In the genomic region with DNA sequence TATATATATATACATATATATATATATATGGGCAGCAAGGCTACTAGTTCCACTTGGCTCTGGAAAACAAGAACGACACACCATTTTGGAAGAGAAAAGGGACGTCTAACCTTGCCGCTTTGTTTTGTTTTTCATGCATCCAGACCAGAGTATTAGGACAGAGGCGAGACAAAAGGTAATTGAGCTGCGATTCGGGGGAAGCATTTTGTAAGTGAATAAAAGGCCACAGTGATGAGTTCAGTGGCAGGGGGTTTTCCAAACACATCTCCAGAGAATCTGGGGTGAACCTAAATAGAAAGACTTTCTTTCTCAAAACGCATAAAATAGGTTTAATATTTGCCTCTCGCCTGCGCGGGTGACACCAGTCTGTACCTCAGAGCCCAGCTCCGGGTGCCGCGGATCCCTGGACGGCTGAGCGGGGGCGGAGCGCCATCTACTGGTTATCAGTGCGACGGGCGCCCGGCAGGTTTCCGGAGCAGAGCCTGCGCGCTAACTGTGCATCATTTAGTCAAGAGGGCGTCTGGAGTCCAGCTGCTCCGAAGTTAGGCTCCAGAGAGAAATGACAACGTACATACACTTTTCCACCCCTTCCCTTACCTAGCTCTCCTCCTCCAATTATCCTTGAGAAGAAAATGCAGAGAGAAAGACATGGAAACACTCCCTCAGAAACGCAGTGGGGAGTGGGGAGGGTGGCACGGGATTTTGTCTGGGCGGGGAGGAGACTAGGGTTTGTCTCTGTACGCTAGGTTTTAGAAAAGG, we compare ENCODE assay signal across 8 cellular contexts.
DNase-seq lines count a peak whose midpoint lies in the region; ATAC-seq, FAIRE-seq and TF ChIP-seq lines count a peak whose summit lies in the region.

No MANE protein-coding gene starts in this region.

- H3K9me3 ChIP-seq in NT2/D1 (ENCODE audit: insufficient read depth, low read length) (no peaks in the 10 kb centered on the region), endothelial cell of umbilical vein (replicated peaks; ENCODE audit: control insufficient read depth, insufficient read depth, low read length) (no peaks in the 10 kb centered on the region)

- CTCF ChIA-PET in endothelial cell of umbilical vein (lab: Charles Lee), result interaction anchor here (0.5 to 3.1 kb wide), 89 partner anchors 8 to 1463 kb away, joined by 3 to 51 read pairs (median 4); a partner anchor contains a TSS

- TF ChIP-seq POLR2A in endothelial cell of umbilical vein (IDR thresholded peaks at IDR 0.05; ENCODE audit: low read depth, low read length), result no peak

- H3K4me3 ChIP-seq in NT2/D1 (ENCODE audit: insufficient read length, low read depth) (peak overlapping the region; percentile 22), endothelial cell of umbilical vein (replicated peaks in 1 of 3; ENCODE audit: insufficient read depth in 1 of 3, low read depth in 1 of 3, low read length in 3 of 3) (peak overlapping the region in 2 of 3 experiments; percentile 22 to 30)

- DNase-seq in COLO829 (ENCODE audit: low spot score) (peak; percentile 79), NT2/D1 (ENCODE audit: low read depth, low spot score) (peak; percentile 62), endothelial cell of umbilical vein (ENCODE audit: low read depth, low spot score) (peak; percentile 66), middle frontal gyrus (ENCODE audit: extremely low spot score, low spot score) (peak; percentile 77)
- DNase-seq in activated CD8-positive, alpha-beta memory T cell treated with anti-CD3 and anti-CD28 coated beads, Interleukin-2, amount 50 U/mL, for 4 hours, result peak; percentile 86
- peak; percentile 63 to 68 for DNase-seq in stimulated activated CD8-positive, alpha-beta memory T cell treated with anti-CD3 and anti-CD28 coated beads, Interleukin-4, amount 100 ng/mL, for 4 hours (ENCODE audit: low read depth in 2 of 2, low spot score in 1 of 2)

- intact Hi-C loops in endothelial cell of umbilical vein (cut with micrococcal nuclease), result loop anchor here (1.0 to 10.0 kb wide), 8 partner anchors 252 to 1465 kb away; no protein-coding TSS in a partner anchor

- H3K4me2 ChIP-seq in endothelial cell of umbilical vein (ENCODE audit: insufficient read depth, low read length), result peak overlapping the region; percentile 89

- no peak overlapping the region for H3K9ac ChIP-seq in NT2/D1 (ENCODE audit: insufficient read length, low read depth)
- H3K9ac ChIP-seq in endothelial cell of umbilical vein (replicated peaks; ENCODE audit: extremely low read depth, insufficient read depth, low read length), result peak overlapping the region; percentile 56

- H3K36me3 ChIP-seq in NT2/D1 (ENCODE audit: insufficient read depth, insufficient read length, low read length), result no peaks in the 10 kb centered on the region
- no peaks in the 10 kb centered on the region for H3K36me3 ChIP-seq in endothelial cell of umbilical vein (ENCODE audit: control insufficient read depth in 2 of 2, extremely low read depth in 1 of 2, insufficient read depth in 2 of 2, low read length in 2 of 2)

- no peaks in the 10 kb centered on the region for H3K79me2 ChIP-seq in endothelial cell of umbilical vein (ENCODE audit: control insufficient read depth, insufficient read depth, low read length)

- peak overlapping the region; percentile 90 for H2AFZ ChIP-seq in endothelial cell of umbilical vein (ENCODE audit: low read depth, low read length)

- H3K27me3 ChIP-seq in NT2/D1 (ENCODE audit: insufficient read depth, insufficient read length) (peaks cover 9% of the 10 kb centered on the region), endothelial cell of umbilical vein (ENCODE audit: control insufficient read depth in 2 of 2, insufficient read depth in 2 of 2, low read length in 2 of 2) (peaks cover 0 to 4% of the 10 kb centered on the region in 2 experiments)

- peak; percentile 99 for ATAC-seq in GM19463 (IDR thresholded peaks at IDR 0.05; ENCODE audit: unreplicated experiment)
- peak; percentile 96 for ATAC-seq in HG03565 (IDR thresholded peaks at IDR 0.05; ENCODE audit: unreplicated experiment)

- no peaks in the 10 kb centered on the region for H3K4me1 ChIP-seq in NT2/D1 (ENCODE audit: insufficient read depth, insufficient read length)
- H3K4me1 ChIP-seq in endothelial cell of umbilical vein (ENCODE audit: control insufficient read depth, extremely low read depth, insufficient read depth, low read length), result peaks cover 3% of the 10 kb centered on the region

- BruUV-seq in endothelial cell of umbilical vein (replicated peaks; lab: Mats Ljungman, UMichigan), result no TSS peak

- peak; percentile 73 for FAIRE-seq in endothelial cell of umbilical vein (lab: Jason Lieb, UNC)

- no peaks in the 10 kb centered on the region for H4K20me1 ChIP-seq in endothelial cell of umbilical vein (replicated peaks; ENCODE audit: control insufficient read depth, extremely low read depth, insufficient read depth, low read length)

- peak; percentile 96 for TF ChIP-seq CTCF in endothelial cell of umbilical vein (IDR thresholded peaks at IDR 0.05; ENCODE audit: extremely low read depth in 1 of 2, insufficient read depth in 1 of 2, low read depth in 1 of 2, low read length in 2 of 2)

- dilution Hi-C loops in endothelial cell of umbilical vein (cut with MboI; ENCODE audit: extremely low pct_ligation_motif_present, low sequenced_read_pairs), result no loop called here

- H3K27ac ChIP-seq in endothelial cell of umbilical vein (ENCODE audit: insufficient read depth, low read depth, low read length), result no peak overlapping the region

- no peaks in the 10 kb centered on the region for H3K9me1 ChIP-seq in endothelial cell of umbilical vein (replicated peaks; ENCODE audit: control insufficient read depth, extremely low read depth, insufficient read depth, low read length)

- POLR2A ChIA-PET in endothelial cell of umbilical vein (lab: Charles Lee), result interaction anchor here (0.6 kb wide), 1 partner anchor 354 kb away, joined by 3 read pairs; no protein-coding TSS in a partner anchor

TF ChIP-seq in endothelial cell of umbilical vein, 7 proteins besides CTCF, POLR2A, EP300 and RAD21:
- TF ChIP-seq, protein P1, sequence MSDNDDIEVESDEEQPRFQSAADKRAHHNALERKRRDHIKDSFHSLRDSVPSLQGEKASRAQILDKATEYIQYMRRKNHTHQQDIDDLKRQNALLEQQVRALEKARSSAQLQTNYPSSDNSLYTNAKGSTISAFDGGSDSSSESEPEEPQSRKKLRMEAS (IDR thresholded peaks at IDR 0.05; ENCODE audit: insufficient read depth, insufficient read length), result no peak
- TF ChIP-seq POLR2AphosphoS5 (IDR thresholded peaks at IDR 0.05; ENCODE audit: insufficient read depth, low read depth, low read length), result peak; percentile 32
